In genomic region chr9:109640232-109641078, GRCh38 we compare ENCODE assay signal across 8 cellular contexts.
DNase-seq lines count a peak whose midpoint lies in the region; ATAC-seq lines count a peak whose summit lies in the region.

No MANE protein-coding gene starts in this region.

- H3K27ac Mint-ChIP-seq in stimulated activated naive B cell treated with anti-CD40 and anti-IgM and Interleukin-4, amounts not matched to agents 10 μg/mL and 1 μg/mL and 100 μg/mL, for 72 hours, result no peak overlapping the region

- no peaks in the 10 kb centered on the region for H3K36me3 Mint-ChIP-seq in stimulated activated naive B cell treated with anti-CD40 and anti-IgM and Interleukin-4, amounts not matched to agents 10 μg/mL and 1 μg/mL and 100 μg/mL, for 72 hours

- in situ Hi-C loops in T47D (cut with HindIII; ENCODE audit: low pct_unique_long_range_greater_than_20kb, low sequenced_read_pairs), result no loop called here

- peaks cover 1 to 7% of the 10 kb centered on the region in 2 donors for H3K9me3 Mint-ChIP-seq in stimulated activated naive B cell treated with anti-CD40 and anti-IgM and Interleukin-4, amounts not matched to agents 10 μg/mL and 1 μg/mL and 100 μg/mL, for 72 hours

- peaks cover 0 to 22% of the 10 kb centered on the region in 2 donors for H3K4me1 Mint-ChIP-seq in stimulated activated naive B cell treated with anti-CD40 and anti-IgM and Interleukin-4, amounts not matched to agents 10 μg/mL and 1 μg/mL and 100 μg/mL, for 72 hours

- DNase-seq in DMS153 (lab: John Stamatoyannopoulos, UW) (peak; percentile 75), NCI-H2107 treated with DMSO at 0.1 percent for 48 hours (lab: John Stamatoyannopoulos, UW; ENCODE audit: unreplicated experiment) (peak; percentile 74), T47D (ENCODE audit: low read depth in 1 of 2, low spot score in 1 of 2) (peak; percentile 70), islet precursor cell (peak; percentile 69)
- DNase-seq in stimulated activated naive B cell treated with anti-CD40 and anti-IgM and Interleukin-4, amounts not matched to agents 10 μg/mL and 1 μg/mL and 100 μg/mL, for 72 hours, result no peak
- DNase-seq in activated effector memory CD4-positive, alpha-beta T cell treated with anti-CD3 and anti-CD28 coated beads, Interleukin-2, amount 50 U/mL, for 16 hours, result no peak

- ATAC-seq in stimulated activated naive B cell treated with anti-CD40 and anti-IgM and Interleukin-4, amounts not matched to agents 10 μg/mL and 1 μg/mL and 100 μg/mL, for 72 hours (replicated peaks), result peak; percentile 66 to 72
- ATAC-seq in GM21390 (IDR thresholded peaks at IDR 0.05; ENCODE audit: unreplicated experiment), result no peak
- ATAC-seq in GM18870 (IDR thresholded peaks at IDR 0.05; ENCODE audit: unreplicated experiment), result no peak

- peak overlapping the region; percentile 7 to 23 for H3K4me3 Mint-ChIP-seq in stimulated activated naive B cell treated with anti-CD40 and anti-IgM and Interleukin-4, amounts not matched to agents 10 μg/mL and 1 μg/mL and 100 μg/mL, for 72 hours

- peaks cover 53 to 65% of the 10 kb centered on the region in 2 donors for H3K27me3 Mint-ChIP-seq in stimulated activated naive B cell treated with anti-CD40 and anti-IgM and Interleukin-4, amounts not matched to agents 10 μg/mL and 1 μg/mL and 100 μg/mL, for 72 hours

Comparison
In these comparisons a context has a peak if more than half of its experiments do, and no peak if none do; other contexts are left out.
1. DNase-seq: peak in DMS153 (single experiment), NCI-H2107 treated with DMSO at 0.1 percent for 48 hours (single experiment), T47D (2 of 2) and islet precursor cell (single experiment); none in stimulated activated naive B cell treated with anti-CD40 and anti-IgM and Interleukin-4, amounts not matched to agents 10 μg/mL and 1 μg/mL and 100 μg/mL, for 72 hours (single experiment) and activated effector memory CD4-positive, alpha-beta T cell treated with anti-CD3 and anti-CD28 coated beads, Interleukin-2, amount 50 U/mL, for 16 hours (single experiment).
2. ATAC-seq: peak in stimulated activated naive B cell treated with anti-CD40 and anti-IgM and Interleukin-4, amounts not matched to agents 10 μg/mL and 1 μg/mL and 100 μg/mL, for 72 hours (2 of 2); none in GM21390 (single experiment) and GM18870 (single experiment).